8 cellular contexts compared by ENCODE assay signal in the genomic region with DNA sequence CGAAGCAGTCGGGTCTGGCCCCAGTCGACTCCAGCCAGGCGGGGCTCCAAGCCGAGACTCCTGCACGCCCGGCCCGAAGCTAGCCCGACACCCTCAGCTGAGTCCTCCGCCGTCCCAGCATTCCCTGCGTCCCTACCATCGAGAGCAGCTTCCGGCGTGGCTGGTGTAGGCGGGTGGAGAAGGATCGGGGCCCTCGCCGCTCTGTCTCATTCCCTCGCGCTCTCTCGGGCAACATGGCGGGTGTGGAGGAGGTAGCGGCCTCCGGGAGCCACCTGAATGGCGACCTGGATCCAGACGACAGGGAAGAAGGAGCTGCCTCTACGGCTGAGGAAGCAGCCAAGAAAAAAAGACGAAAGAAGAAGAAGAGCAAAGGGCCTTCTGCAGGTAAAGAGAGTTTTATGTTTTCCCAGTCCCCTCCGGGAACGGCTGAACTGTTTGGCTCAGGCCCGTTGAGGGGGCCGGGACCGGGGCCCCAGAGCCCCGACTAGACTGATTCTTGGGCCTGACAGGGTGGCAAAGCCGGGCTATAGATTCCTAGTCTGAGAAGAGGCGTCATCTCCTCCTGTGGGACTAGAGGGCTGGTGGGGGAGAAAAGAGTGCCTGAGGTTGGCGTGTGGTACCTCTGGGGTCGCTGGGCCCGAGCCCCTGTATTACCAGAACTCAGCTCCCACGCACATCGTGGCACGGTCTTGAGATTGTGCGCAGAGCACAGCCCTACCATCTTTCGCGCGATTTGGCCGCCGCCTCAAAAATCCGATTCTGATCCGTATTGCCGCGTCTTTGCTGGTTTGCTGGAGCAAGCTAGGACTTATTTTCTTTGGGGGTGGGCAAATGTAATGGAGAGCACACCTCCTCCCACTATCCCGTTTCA. TPM values are rescaled to one million over a fixed set of nuclear protein-coding genes. Genes with fewer than 3 reads are reported as not detected.
A peak's percentile ranks its signal among the peaks of the same experiment; 100 is the strongest.
DNase-seq lines count a peak whose midpoint lies in the region; ATAC-seq, FAIRE-seq and TF ChIP-seq lines count a peak whose summit lies in the region.

A gene (plus strand): TSS at position 206 of the 871 bp plus-strand sequence. CDS start 28 bp downstream, at position 234.

- H3K9me2 ChIP-seq in OCI-LY1 (ENCODE audit: low read depth, low read length), result no peaks in the 10 kb centered on the region

- H3K4me1 Mint-ChIP-seq in Calu3 (ENCODE audit: low read depth, unreplicated experiment) (peaks cover 29% of the 10 kb centered on the region), mesothelial cell of epicardium (peaks cover 27% of the 10 kb centered on the region)

- H4K20me1 ChIP-seq in OCI-LY1 (ENCODE audit: insufficient read depth, low read length), result no peaks in the 10 kb centered on the region

- H3K4me2 ChIP-seq in OCI-LY1 (ENCODE audit: low read length), result peak within 1 kb of the TSS; percentile 97

- no peaks in the 10 kb centered on the region for H3K27me3 Mint-ChIP-seq in Calu3 (ENCODE audit: unreplicated experiment)
- H3K27me3 Mint-ChIP-seq in mesothelial cell of epicardium (ENCODE audit: low read depth), result no peaks in the 10 kb centered on the region

- peak; percentile 92 for FAIRE-seq in endometrium (lab: Jason Lieb, UNC)

- peak; percentile 98 for DNase-seq in Calu3
- DNase-seq in activated CD8-positive, alpha-beta memory T cell treated with anti-CD3 and anti-CD28 coated beads, Interleukin-2, amount 50 U/mL, for 4 hours, result peak; percentile 91
- DNase-seq in mesothelial cell of epicardium (ENCODE audit: low spot score in 2 of 2, unreplicated experiment in 2 of 2), result peak; percentile 81 to 90
- peak; percentile 93 for DNase-seq in stimulated activated CD8-positive, alpha-beta memory T cell treated with anti-CD3 and anti-CD28 coated beads, Interleukin-15, amount 100 ng/mL, for 48 hours (ENCODE audit: low read depth in 2 of 2)

- H3K79me2 ChIP-seq in OCI-LY1 (ENCODE audit: insufficient read depth, low read length), result peaks cover 54% of the 10 kb centered on the region

- peak within 1 kb of the TSS; percentile 95 for H3K9ac ChIP-seq in HUES64 (ENCODE audit: low read depth, low read length)
- H3K9ac ChIP-seq in OCI-LY1 (ENCODE audit: low read length), result peak within 1 kb of the TSS; percentile 94

- peak within 1 kb of the TSS; percentile 89 for H3K4me3 Mint-ChIP-seq in Calu3 (ENCODE audit: low read depth, unreplicated experiment)
- peak within 1 kb of the TSS; percentile 100 for H3K4me3 Mint-ChIP-seq in mesothelial cell of epicardium

- CTCF ChIA-PET in Calu3 (lab: Charles Lee), result interaction anchor here (0.6 to 1.3 kb wide), 7 partner anchors 25 to 469 kb away, joined by 3 to 5 read pairs (median 3); a partner anchor contains a TSS

- H3K36me3 Mint-ChIP-seq in Calu3 (ENCODE audit: insufficient read depth, unreplicated experiment), result peaks cover 39% of the 10 kb centered on the region
- H3K36me3 Mint-ChIP-seq in mesothelial cell of epicardium, result peaks cover 24% of the 10 kb centered on the region

- H3K9me3 Mint-ChIP-seq in Calu3 (ENCODE audit: low read depth, unreplicated experiment), result no peaks in the 10 kb centered on the region
- H3K9me3 Mint-ChIP-seq in mesothelial cell of epicardium, result no peaks in the 10 kb centered on the region

- H3K9me3 ChIP-seq in HUES64 (ENCODE audit: insufficient read depth, low read depth, low read length) (no peaks in the 10 kb centered on the region), OCI-LY1 (ENCODE audit: low read length) (no peaks in the 10 kb centered on the region)

- peaks cover 4% of the 10 kb centered on the region; the same call in 1 of the 2 replicates for H3K4me1 ChIP-seq in HUES64 (ENCODE audit: insufficient read depth, low read length)
- H3K4me1 ChIP-seq in OCI-LY1 (ENCODE audit: insufficient read depth, low read length, severe bottlenecking), result peaks cover 27% of the 10 kb centered on the region

- H3K36me3 ChIP-seq in HUES64 (ENCODE audit: insufficient read depth, low read length) (peaks cover 35% of the 10 kb centered on the region), OCI-LY1 (ENCODE audit: insufficient read depth, low read length) (peaks cover 36% of the 10 kb centered on the region)

- peak within 1 kb of the TSS; percentile 82; the same call in 1 of the 2 replicates for H2AFZ ChIP-seq in OCI-LY1 (ENCODE audit: low read length)

- TSS peak; percentile 66 for BruUV-seq in Calu3 (replicated peaks; lab: Mats Ljungman, UMichigan)

- TF ChIP-seq CTCF in Calu3 (IDR thresholded peaks at IDR 0.05; ENCODE audit: unreplicated experiment), result no peak
- TF ChIP-seq CTCF in OCI-LY1 (IDR thresholded peaks at IDR 0.05; ENCODE audit: low read length), result no peak
- TF ChIP-seq CTCF in mesothelial cell of epicardium (IDR thresholded peaks at IDR 0.05; ENCODE audit: unreplicated experiment), result no peak

- H3K4me3 ChIP-seq in HUES64 (ENCODE audit: low read length) (peak within 1 kb of the TSS; percentile 90), OCI-LY1 (ENCODE audit: low read depth, low read length, poor library complexity, severe bottlenecking) (peak within 1 kb of the TSS; percentile 92)

- intact Hi-C loops in Calu3 (cut with micrococcal nuclease; ENCODE audit: unreplicated experiment), result loop anchor here (1.0 to 5.0 kb wide), 2 partner anchors 137 to 376 kb away; no protein-coding TSS in a partner anchor

- H3F3A ChIP-seq in OCI-LY1 (ENCODE audit: insufficient read depth, low read length), result no peaks in the 10 kb centered on the region; the same call in 1 of the 2 replicates

- peak; percentile 96 for ATAC-seq in GM21447 (IDR thresholded peaks at IDR 0.05; ENCODE audit: unreplicated experiment)

- H3K27ac Mint-ChIP-seq in Calu3 (ENCODE audit: unreplicated experiment) (peak within 1 kb of the TSS; percentile 97), mesothelial cell of epicardium (peak within 1 kb of the TSS; percentile 100)

- H3K27me3 ChIP-seq in HUES64 (ENCODE audit: insufficient read depth, low read length) (no peaks in the 10 kb centered on the region), OCI-LY1 (ENCODE audit: insufficient read depth, low read length) (no peaks in the 10 kb centered on the region)

- WGBS in HUES64, result under 1% methylated on average over 53 of the region's 54 CpGs

- H3K27ac ChIP-seq in HUES64 (ENCODE audit: low read depth, low read length) (peak within 1 kb of the TSS; percentile 78), OCI-LY1 (ENCODE audit: low read depth, low read length, poor library complexity, severe bottlenecking) (peak within 1 kb of the TSS; percentile 60)

RNA-seq across cellular contexts. Expression of the gene that starts here (rescaled TPM):
- 96.0 and 96.3 TPM in 2 replicates for total RNA-seq in Calu3 (2022)
- polyA plus RNA-seq in HUES64 (2013, experiment 1 of 2), result 119 TPM
- polyA plus RNA-seq in HUES64 (2013, experiment 2 of 2), result 128 TPM
- total RNA-seq in mesothelial cell of epicardium, result 78.9 to 92.2 TPM (median 91.1 TPM) in 3 replicates

Comparison
In these comparisons a context has a peak if more than half of its experiments do, and no peak if none do; other contexts are left out.
1. Peak in every context shown above with its lines: DNase-seq, ATAC-seq, H3K4me3 ChIP-seq and H3K27ac ChIP-seq.